Comparison of ENCODE assay signal across 14 cellular contexts in the genomic region with DNA sequence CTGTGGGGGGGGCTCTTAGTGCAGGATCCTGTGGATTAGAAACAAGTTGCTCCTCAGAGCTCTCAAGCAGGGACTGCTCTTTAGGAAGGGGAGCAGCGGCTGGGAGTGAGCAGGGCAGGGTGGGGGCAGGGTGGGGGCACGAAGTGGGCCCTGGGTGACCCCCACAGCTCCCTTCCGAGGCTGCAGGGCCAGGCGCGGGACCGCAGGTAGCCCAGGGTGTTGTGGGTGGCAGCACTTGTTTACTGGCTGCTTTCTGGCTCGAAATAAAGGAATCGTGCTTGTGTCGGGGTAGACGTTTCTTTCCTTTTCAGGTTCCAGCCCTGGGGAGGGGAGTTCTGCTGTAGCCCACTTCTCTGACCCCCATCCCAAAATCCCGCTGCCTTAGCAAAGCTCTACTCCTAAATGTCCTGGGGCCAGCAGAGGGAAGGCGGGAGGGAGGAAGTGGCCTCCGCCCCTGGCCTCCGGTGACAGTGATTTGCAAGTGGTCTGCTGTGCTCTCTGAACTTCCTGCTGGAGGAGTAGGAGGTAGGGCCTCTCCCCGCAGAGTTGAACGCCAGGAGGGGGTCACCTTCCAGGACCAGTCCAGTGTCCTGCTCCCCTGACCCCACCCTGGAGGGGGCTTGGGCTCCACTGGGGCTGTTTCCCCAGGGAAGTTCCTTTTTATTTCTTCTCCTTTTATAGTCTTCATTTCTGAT. TPM values are rescaled to one million over a fixed set of nuclear protein-coding genes. Genes with fewer than 3 reads are reported as not detected.
A peak's percentile ranks its signal among the peaks of the same experiment; 100 is the strongest.
DNase-seq lines count a peak whose midpoint lies in the region; ATAC-seq and TF ChIP-seq lines count a peak whose summit lies in the region.
"Had no signal": no experiment of that assay in that cellular context is flagged by ENCODE, and none has a peak within 500 bp of the region (broad histone marks: within the 10 kb centered on the region; RNA-seq: fewer than 3 reads in every experiment).

No MANE protein-coding gene starts in this region.

- CTCF ChIA-PET in CD4-positive, alpha-beta memory T cell (lab: Charles Lee; ENCODE audit: partially characterized antibody), result no interaction called here

- H3K27me3 ChIP-seq in CD4-positive, alpha-beta memory T cell (ENCODE audit: insufficient read depth, low read length), result no peaks in the 10 kb centered on the region

- peaks cover 15% of the 10 kb centered on the region for H3K4me1 ChIP-seq in CD4-positive, alpha-beta memory T cell (ENCODE audit: insufficient read depth, low read length)
- H3K4me1 ChIP-seq: ascending aorta had no signal

- no peaks in the 10 kb centered on the region for H3K27me3 Mint-ChIP-seq in CD4-positive, alpha-beta memory T cell
- peaks cover 2 to 24% (median 4%) of the 10 kb centered on the region in 3 donors for H3K27me3 Mint-ChIP-seq in naive B cell
- peaks cover 2% of the 10 kb centered on the region for H3K27me3 Mint-ChIP-seq in activated T-cell treated with anti-CD3 and anti-CD28 coated beads, Interleukin-2, amount 50 U/mL, for 4 hours (ENCODE audit: low read depth)

- H3K36me3 Mint-ChIP-seq in CD4-positive, alpha-beta memory T cell, result no peaks in the 10 kb centered on the region
- peaks cover 0 to under 1% of the 10 kb centered on the region in 2 donors for H3K36me3 Mint-ChIP-seq in naive B cell
- H3K36me3 Mint-ChIP-seq in activated T-cell treated with anti-CD3 and anti-CD28 coated beads, Interleukin-2, amount 50 U/mL, for 4 hours (ENCODE audit: insufficient read depth), result no peaks in the 10 kb centered on the region

- no peak overlapping the region for H3K4me3 ChIP-seq in CD4-positive, alpha-beta memory T cell (ENCODE audit: low read length in 2 of 2)
- H3K4me3 ChIP-seq in coronary artery, result no peak overlapping the region
- H3K4me3 ChIP-seq: ascending aorta had no signal

- DNase-seq in CD4-positive, alpha-beta memory T cell, result no peak
- peak; percentile 63 for DNase-seq in GM20000 (ENCODE audit: low spot score)
- peak; percentile 71 for DNase-seq in coronary artery (ENCODE audit: low spot score)
- DNase-seq in naive B cell, result no peak
- DNase-seq in HT-29 (ENCODE audit: low spot score), result no peak
- DNase-seq in activated T-cell treated with anti-CD3 and anti-CD28 coated beads, Interleukin-2, amount 50 U/mL, for 4 hours, result no peak
- no peak for DNase-seq in NCI-H2227 (lab: John Stamatoyannopoulos, UW; ENCODE audit: unreplicated experiment)
- no peak for DNase-seq in COR-L47 (lab: John Stamatoyannopoulos, UW)
- DNase-seq: mesenchymal stem cell; NK-92 treated with Interleukin-12 subunit alpha and Interleukin-12 subunit beta, amount 100 ng/mL, for 24 hours; stimulated activated CD4-positive, alpha-beta T cell treated with anti-CD3 and anti-CD28 coated beads, Interleukin-4, amount 100 ng/mL, for 4 hours had no signal

- intact Hi-C loops in CD4-positive, alpha-beta memory T cell (cut with micrococcal nuclease), result no loop called here

- no peak overlapping the region for H3K27ac ChIP-seq in CD4-positive, alpha-beta memory T cell (ENCODE audit: low read depth, low read length)
- H3K27ac ChIP-seq in coronary artery, result no peak overlapping the region
- H3K27ac ChIP-seq: ascending aorta had no signal

- peaks cover 0 to 2% (median 0%) of the 10 kb centered on the region in 8 donors for H3K9me3 Mint-ChIP-seq in CD4-positive, alpha-beta memory T cell
- H3K9me3 Mint-ChIP-seq in naive B cell, result no peaks in the 10 kb centered on the region
- no peaks in the 10 kb centered on the region for H3K9me3 Mint-ChIP-seq in activated T-cell treated with anti-CD3 and anti-CD28 coated beads, Interleukin-2, amount 50 U/mL, for 4 hours

- H3K9me3 ChIP-seq in CD4-positive, alpha-beta memory T cell (ENCODE audit: control insufficient read depth in 1 of 2, low read length in 2 of 2), result no peaks in the 10 kb centered on the region
- H3K9me3 ChIP-seq: ascending aorta had no signal

- peak overlapping the region in 6 of 7 donors; percentile 7 to 75 (median 50) for H3K27ac Mint-ChIP-seq in CD4-positive, alpha-beta memory T cell
- H3K27ac Mint-ChIP-seq in naive B cell, result peak overlapping the region in 4 of 6 donors; percentile 18 to 91 (median 80)
- H3K27ac Mint-ChIP-seq: T-helper 1 cell treated with Interleukin-12 subunit alpha and Interleukin-12 subunit beta and Interleukin-4 antibody, amounts not matched to agents 30 μg/mL and 1 μg/mL, for 36 hours had no signal

- H3K4me1 Mint-ChIP-seq in CD4-positive, alpha-beta memory T cell, result peaks cover 4 to 16% (median 11%) of the 10 kb centered on the region in 4 donors
- peaks cover 6 to 13% (median 10%) of the 10 kb centered on the region in 3 donors for H3K4me1 Mint-ChIP-seq in naive B cell
- peaks cover 7% of the 10 kb centered on the region for H3K4me1 Mint-ChIP-seq in activated T-cell treated with anti-CD3 and anti-CD28 coated beads, Interleukin-2, amount 50 U/mL, for 4 hours (ENCODE audit: low read depth)

- TF ChIP-seq CTCF in GM20000 (IDR thresholded peaks at IDR 0.05; ENCODE audit: extremely low read depth, missing control alignments), result no peak
- TF ChIP-seq CTCF in coronary artery (IDR thresholded peaks at IDR 0.05), result no peak

- no peaks in the 10 kb centered on the region for H3K36me3 ChIP-seq in CD4-positive, alpha-beta memory T cell (ENCODE audit: insufficient read depth, low read length)
- H3K36me3 ChIP-seq: ascending aorta had no signal

- POLR2A ChIA-PET in CD4-positive, alpha-beta memory T cell (lab: Charles Lee; ENCODE audit: partially characterized antibody), result no interaction called here

- peak overlapping the region in 5 of 8 donors; percentile 26 to 78 (median 46) for H3K4me3 Mint-ChIP-seq in CD4-positive, alpha-beta memory T cell
- peak overlapping the region in 6 of 8 donors; percentile 15 to 62 (median 50) for H3K4me3 Mint-ChIP-seq in naive B cell
- no peak overlapping the region for H3K4me3 Mint-ChIP-seq in activated T-cell treated with anti-CD3 and anti-CD28 coated beads, Interleukin-2, amount 50 U/mL, for 4 hours
- H3K4me3 Mint-ChIP-seq: T-helper 1 cell treated with Interleukin-12 subunit alpha and Interleukin-12 subunit beta and Interleukin-4 antibody, amounts not matched to agents 30 μg/mL and 1 μg/mL, for 36 hours had no signal

- ATAC-seq in naive B cell (ENCODE audit: low read depth in 2 of 2), result no peak
- no peak for ATAC-seq in activated T-cell treated with anti-CD3 and anti-CD28 coated beads, Interleukin-2, amount 50 U/mL, for 4 hours

RNA-seq across cellular contexts. Expression of gene NEU4, which starts 8.3 kb away (rescaled TPM):
- total RNA-seq in CD4-positive, alpha-beta memory T cell, result under 1 TPM in 1 of 2 experiments, not detected in 1; 0.14 TPM
- 1 to 10 TPM in 1 of 2 donors, not detected in 1; 1.3 TPM for polyA plus RNA-seq in CD4-positive, alpha-beta memory T cell
- 1 to 10 TPM in 1 of 6 donors, under 1 TPM in 1, not detected in 4; 0.55 to 1.7 TPM for polyA plus RNA-seq in naive B cell (ENCODE audit: low read depth in 6 of 6)
- total RNA-seq in HT-29 (2014; rRNA removed; shearing (Covaris generic)), result 0.31 and 1.1 TPM in 2 replicates
- under 1 TPM in 1 of 3 donors, not detected in 2; 0.65 TPM for total RNA-seq in activated T-cell treated with anti-CD3 and anti-CD28 coated beads, Interleukin-2, amount 50 U/mL, for 4 hours
- total RNA-seq: ascending aorta, pulmonary artery endothelial cell had no signal

RNA-seq across cellular contexts. Expression of gene GAL3ST2, which starts 40.7 kb away (rescaled TPM):
- under 1 TPM in 1 of 2 experiments, not detected in 1; 0.39 TPM for total RNA-seq in CD4-positive, alpha-beta memory T cell
- under 1 TPM in 1 of 2 donors, not detected in 1; 0.14 TPM for polyA plus RNA-seq in CD4-positive, alpha-beta memory T cell
- polyA plus RNA-seq in naive B cell (ENCODE audit: low read depth in 6 of 6), result not detected
- total RNA-seq in HT-29 (2014; rRNA removed; shearing (Covaris generic)), result not detected in 2 replicates
- total RNA-seq in activated T-cell treated with anti-CD3 and anti-CD28 coated beads, Interleukin-2, amount 50 U/mL, for 4 hours, result under 1 TPM in 2 of 3 donors, not detected in 1; 0.23 to 0.33 TPM
- total RNA-seq: ascending aorta, pulmonary artery endothelial cell had no signal

RNA-seq across cellular contexts. Expression of gene PDCD1, which starts 41.4 kb away (rescaled TPM):
- 1 to 10 TPM; 5.9 to 6.2 TPM for total RNA-seq in CD4-positive, alpha-beta memory T cell
- polyA plus RNA-seq in CD4-positive, alpha-beta memory T cell, result 10 to 100 TPM in 1 of 2 donors, 1 to 10 TPM in 1; 5.2 to 12.4 TPM
- polyA plus RNA-seq in naive B cell (ENCODE audit: low read depth in 6 of 6), result not detected
- not detected in 2 replicates for total RNA-seq in HT-29 (2014; rRNA removed; shearing (Covaris generic))
- total RNA-seq in activated T-cell treated with anti-CD3 and anti-CD28 coated beads, Interleukin-2, amount 50 U/mL, for 4 hours, result 100 to 1,000 TPM in 1 of 3 donors, 10 to 100 TPM in 2; 60.5 to 102 (median 77.3) TPM
- total RNA-seq: ascending aorta, pulmonary artery endothelial cell had no signal

RNA-seq across cellular contexts. Expression of gene RTP5, which starts 52.3 kb away (rescaled TPM):
- total RNA-seq in CD4-positive, alpha-beta memory T cell, result under 1 TPM in 1 of 2 experiments, not detected in 1; 0.28 TPM
- polyA plus RNA-seq in CD4-positive, alpha-beta memory T cell, result not detected
- polyA plus RNA-seq in naive B cell (ENCODE audit: low read depth in 6 of 6), result not detected
- total RNA-seq in HT-29 (2014; rRNA removed; shearing (Covaris generic)), result not detected in 2 replicates
- total RNA-seq in activated T-cell treated with anti-CD3 and anti-CD28 coated beads, Interleukin-2, amount 50 U/mL, for 4 hours, result under 1 TPM; 0.13 to 0.14 (median 0.13) TPM
- total RNA-seq: ascending aorta, pulmonary artery endothelial cell had no signal

Comparison
In these comparisons a context has a peak if more than half of its experiments do, and no peak if none do; other contexts are left out.
1. DNase-seq: peak in GM20000 (single experiment) and coronary artery (single experiment); none in CD4-positive, alpha-beta memory T cell (0 of 5), naive B cell (single experiment), HT-29 (single experiment), activated T-cell treated with anti-CD3 and anti-CD28 coated beads, Interleukin-2, amount 50 U/mL, for 4 hours (single experiment), NCI-H2227 (single experiment) and COR-L47 (single experiment).
2. RNA of gene PDCD1, which starts 41.4 kb away (total RNA-seq): 60.5 to 102 TPM in activated T-cell treated with anti-CD3 and anti-CD28 coated beads, Interleukin-2, amount 50 U/mL, for 4 hours; 5.9 to 6.2 TPM in CD4-positive, alpha-beta memory T cell and not detected in HT-29; every median in the first group is over 4 times any median in the second.